In genomic region chr22:48284671-48285070, GRCh38 we compare ENCODE assay signal across 6 cellular contexts.
"Had no signal": no experiment of that assay in that cellular context is flagged by ENCODE, and none has a peak within 500 bp of the region (broad histone marks: within the 10 kb centered on the region; RNA-seq: fewer than 3 reads in every experiment).

No MANE protein-coding gene starts in this region.

- H3K4me2 ChIP-seq: GM23338 had no signal

- FAIRE-seq: H1, H54, HTR-8/SVneo had no signal

- H2AFZ ChIP-seq: GM23338 had no signal

- ATAC-seq: GM23338 had no signal

- H3K4me3 ChIP-seq: GM23338 had no signal

- DNase-seq: H9, HCEC 1CT had no signal
